ENCODE assay signal across 7 cellular contexts in genomic region chrX:34406580-34406979, GRCh38.
"Had no signal": no experiment of that assay in that cellular context is flagged by ENCODE, and none has a peak within 500 bp of the region (broad histone marks: within the 10 kb centered on the region; RNA-seq: fewer than 3 reads in every experiment).

No MANE protein-coding gene starts in this region.

- DNase-seq: GDM1, GF-D8 had no signal

- H3K4me3 ChIP-seq: GM12878 had no signal

- FAIRE-seq: G401.6, GM12878, GM12891, GM12892, GM19239 had no signal

- ATAC-seq: GM12878 had no signal
